ENCODE assay signal across 23 cellular contexts in the genomic region with DNA sequence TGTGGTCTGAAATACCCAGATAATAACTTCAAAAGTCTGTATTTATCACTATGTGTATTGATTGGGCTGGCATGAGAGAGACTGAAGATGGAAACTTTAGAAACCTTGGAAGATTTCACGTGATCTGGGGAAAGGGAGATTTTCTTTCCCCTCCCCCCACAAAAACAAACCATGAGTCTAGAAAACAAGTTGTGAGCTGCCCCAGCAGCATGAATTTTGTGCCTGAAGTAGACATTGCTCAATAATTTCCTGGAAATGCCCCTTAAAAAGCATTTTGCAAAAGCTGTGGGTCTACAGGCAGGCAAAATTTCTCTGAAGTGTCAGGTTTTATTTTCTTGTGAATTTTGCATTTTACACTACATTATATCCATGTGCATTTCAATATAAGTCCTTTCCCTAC.
"Had no signal": no experiment of that assay in that cellular context is flagged by ENCODE, and none has a peak within 500 bp of the region (broad histone marks: within the 10 kb centered on the region; RNA-seq: fewer than 3 reads in every experiment).

No MANE protein-coding gene starts in this region.

- DNase-seq: Kasumi-1, MV-4-11, NCI-H1048, NCI-H1105, NCI-H1417, NCI-H1436 treated with DMSO at 0.1 percent for 48 hours, NCI-H1694, NCI-H1930, NCI-H2081, NCI-H2107, NCI-H2227 treated with DMSO at 0.1 percent for 48 hours, NCI-H510A, NCI-H524 treated with DMSO at 0.1 percent for 48 hours, NCI-H69, NCI-H774, PC-3, SHP77, SK-N-SH, SW 1271 had no signal

- H3K27ac ChIP-seq: KMS-11, RWPE1 had no signal

- H3K9me3 ChIP-seq: SK-N-SH had no signal

- H3K4me2 ChIP-seq: KMS-11, SK-N-SH had no signal

- FAIRE-seq: K562 had no signal

- ATAC-seq: K562, Panc1, PC-3 had no signal

- H3K9ac ChIP-seq: KMS-11, SK-N-SH had no signal

- H3K4me3 ChIP-seq: K562 had no signal
